19 cellular contexts compared by ENCODE assay signal in genomic region chr19:30090476-30090875, GRCh38.
DNase-seq lines count a peak whose midpoint lies in the region; ATAC-seq and TF ChIP-seq lines count a peak whose summit lies in the region.
"Had no signal": no experiment of that assay in that cellular context is flagged by ENCODE, and none has a peak within 500 bp of the region (broad histone marks: within the 10 kb centered on the region; RNA-seq: fewer than 3 reads in every experiment).

No MANE protein-coding gene starts in this region.

- no peaks in the 10 kb centered on the region for H3K9me3 ChIP-seq in left ventricle myocardium inferior (replicated peaks)
- H3K9me3 ChIP-seq: BLaER1 treated with 17β-estradiol and CSF1 and Interleukin-3, amounts not matched to agents 10 nM and 100 nM had no signal

- H3K36me3 Mint-ChIP-seq in chondrocyte (ENCODE audit: low read depth) (no peaks in the 10 kb centered on the region), CD14-positive monocyte (no peaks in the 10 kb centered on the region)
- H3K36me3 Mint-ChIP-seq: CD4-positive, CD25-positive, alpha-beta regulatory T cell; CD8-positive, alpha-beta memory T cell had no signal

- TF ChIP-seq CTCF in left ventricle myocardium inferior (IDR thresholded peaks at IDR 0.05; ENCODE audit: borderline replicate concordance) (no peak), chondrocyte (IDR thresholded peaks at IDR 0.05) (no peak), CD14-positive monocyte (IDR thresholded peaks at IDR 0.05) (no peak)

- H3K4me1 Mint-ChIP-seq in chondrocyte (ENCODE audit: low read depth) (no peaks in the 10 kb centered on the region), CD14-positive monocyte (no peaks in the 10 kb centered on the region)
- H3K4me1 Mint-ChIP-seq: B cell; CD8-positive, alpha-beta memory T cell had no signal

- H3K27me3 Mint-ChIP-seq in chondrocyte (ENCODE audit: low read depth) = no peaks in the 10 kb centered on the region
- H3K27me3 Mint-ChIP-seq in CD14-positive monocyte (ENCODE audit: low read depth in 3 of 3) = peaks cover under 1 to 3% (median 1%) of the 10 kb centered on the region in 3 donors
- H3K27me3 Mint-ChIP-seq: B cell had no signal

- H3K36me3 ChIP-seq in left ventricle myocardium inferior = no peaks in the 10 kb centered on the region
- H3K36me3 ChIP-seq: BLaER1 treated with 17β-estradiol and CSF1 and Interleukin-3, amounts not matched to agents 10 nM and 100 nM had no signal

- no peak overlapping the region for H3K4me3 Mint-ChIP-seq in chondrocyte (ENCODE audit: unreplicated experiment)
- H3K4me3 Mint-ChIP-seq in CD14-positive monocyte = no peak overlapping the region
- H3K4me3 Mint-ChIP-seq: B cell; CD4-positive, CD25-positive, alpha-beta regulatory T cell; CD8-positive, alpha-beta memory T cell; H9 had no signal

- no peaks in the 10 kb centered on the region for H3K9me3 Mint-ChIP-seq in chondrocyte (ENCODE audit: low read depth)
- no peaks in the 10 kb centered on the region for H3K9me3 Mint-ChIP-seq in CD14-positive monocyte
- H3K9me3 Mint-ChIP-seq: CD4-positive, CD25-positive, alpha-beta regulatory T cell; CD8-positive, alpha-beta memory T cell; H9 had no signal

- no peaks in the 10 kb centered on the region for H3K27me3 ChIP-seq in left ventricle myocardium inferior (ENCODE audit: low read depth)
- H3K27me3 ChIP-seq: BLaER1 treated with 17β-estradiol and CSF1 and Interleukin-3, amounts not matched to agents 10 nM and 100 nM had no signal

- H3K27ac Mint-ChIP-seq in chondrocyte (ENCODE audit: unreplicated experiment) = no peak overlapping the region
- no peak overlapping the region for H3K27ac Mint-ChIP-seq in CD14-positive monocyte
- H3K27ac Mint-ChIP-seq: B cell; CD4-positive, CD25-positive, alpha-beta regulatory T cell; CD8-positive, alpha-beta memory T cell had no signal

- intact Hi-C loops in left ventricle myocardium superior (cut with micrococcal nuclease) = no loop called here
- intact Hi-C loops in left ventricle myocardium inferior (cut with micrococcal nuclease) = no loop called here
- intact Hi-C loops in posterior vena cava (cut with DNase I) = no loop called here
- intact Hi-C loops in CD14-positive monocyte (cut with micrococcal nuclease) = no loop called here

- H3K27ac ChIP-seq in left ventricle myocardium inferior (replicated peaks) = no peak overlapping the region
- H3K27ac ChIP-seq: BLaER1 treated with 17β-estradiol and CSF1 and Interleukin-3, amounts not matched to agents 10 nM and 100 nM had no signal

- H3K4me3 ChIP-seq in left ventricle myocardium inferior = no peak overlapping the region
- H3K4me3 ChIP-seq: BLaER1 treated with 17β-estradiol and CSF1 and Interleukin-3, amounts not matched to agents 10 nM and 100 nM; GM12878 had no signal

- no peaks in the 10 kb centered on the region for H3K4me1 ChIP-seq in left ventricle myocardium inferior

- ATAC-seq in left ventricle myocardium superior = no peak
- ATAC-seq: GM12878 had no signal

- peak; percentile 6 for DNase-seq in left ventricle myocardium superior
- no peak for DNase-seq in left ventricle myocardium inferior
- peak; percentile 60 for DNase-seq in chondrocyte (ENCODE audit: low spot score)
- DNase-seq in posterior vena cava (ENCODE audit: low spot score) = peak; percentile 49
- no peak for DNase-seq in stimulated activated CD4-positive, alpha-beta T cell treated with anti-CD3 and anti-CD28 coated beads, Interleukin-1b, Interleukin-23, amount 100 ng/mL, for 48 hours
- no peak for DNase-seq in occipital lobe (lab: John Stamatoyannopoulos, UW)
- no peak for DNase-seq in CD14-positive monocyte (ENCODE audit: low spot score)
- DNase-seq: 8988T; CD4-positive, CD25-positive, alpha-beta regulatory T cell; CD8-positive, alpha-beta memory T cell; COR-L47; DMS 273 treated with DMSO at 0.1 percent for 48 hours; DMS53; DND-41; EL; H9 had no signal

Comparison
In these comparisons a context has a peak if more than half of its experiments do, and no peak if none do; other contexts are left out.
1. DNase-seq: peak in left ventricle myocardium superior (single experiment), chondrocyte (single experiment) and posterior vena cava (single experiment); none in left ventricle myocardium inferior (single experiment), stimulated activated CD4-positive, alpha-beta T cell treated with anti-CD3 and anti-CD28 coated beads, Interleukin-1b, Interleukin-23, amount 100 ng/mL, for 48 hours (single experiment), occipital lobe (single experiment) and CD14-positive monocyte (single experiment).